11 cellular contexts compared by ENCODE assay signal in the genomic region with DNA sequence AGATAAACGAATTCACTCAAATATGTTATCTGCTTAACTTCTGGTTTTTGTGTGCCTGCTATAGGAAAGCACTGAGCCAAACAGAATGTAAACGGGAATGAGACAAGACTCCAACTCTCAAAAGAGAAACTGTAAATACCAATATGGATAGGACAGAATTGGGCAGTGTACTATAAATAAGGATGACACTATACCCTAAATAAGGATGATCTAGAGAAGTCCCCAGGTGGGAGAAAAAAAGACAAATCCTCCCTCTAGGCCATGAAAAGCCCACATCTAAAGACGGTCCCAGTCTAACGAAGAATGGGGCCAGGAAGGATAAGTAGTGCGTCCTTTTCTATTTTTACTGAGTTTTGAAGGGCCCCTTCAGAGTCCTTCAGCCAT. TPM values are rescaled to one million over a fixed set of nuclear protein-coding genes. Genes with fewer than 3 reads are reported as not detected.
DNase-seq lines count a peak whose midpoint lies in the region; ATAC-seq and TF ChIP-seq lines count a peak whose summit lies in the region.
"Had no signal": no experiment of that assay in that cellular context is flagged by ENCODE, and none has a peak within 500 bp of the region (broad histone marks: within the 10 kb centered on the region; RNA-seq: fewer than 3 reads in every experiment).

No MANE protein-coding gene starts in this region.

- intact Hi-C loops in A673 (cut with micrococcal nuclease; ENCODE audit: unreplicated experiment), result no loop called here
- intact Hi-C loops in naive thymus-derived CD4-positive, alpha-beta T cell (cut with micrococcal nuclease), result no loop called here

- 84% methylated on average over 5 of the region's 5 CpGs for WGBS in suprapubic skin

- H3K27me3 Mint-ChIP-seq in naive thymus-derived CD4-positive, alpha-beta T cell, result peaks cover 0 to 2% (median 0%) of the 10 kb centered on the region in 5 donors

- H3K4me1 ChIP-seq in A673 (ENCODE audit: insufficient read depth, low read length, poor library complexity, severe bottlenecking), result peaks cover 19% of the 10 kb centered on the region
- H3K4me1 ChIP-seq in DND-41 (ENCODE audit: insufficient read depth, low read length), result peaks cover 62% of the 10 kb centered on the region
- H3K4me1 ChIP-seq in naive thymus-derived CD4-positive, alpha-beta T cell (ENCODE audit: control insufficient read depth in 2 of 2, insufficient read depth in 2 of 2, low read length in 2 of 2), result peaks cover 8 to 9% of the 10 kb centered on the region in 2 donors
- H3K4me1 ChIP-seq in suprapubic skin, result peaks cover 16% of the 10 kb centered on the region

- H3K27ac ChIP-seq in A673 (ENCODE audit: low read depth, low read length, poor library complexity, severe bottlenecking), result peak overlapping the region; percentile 94
- H3K27ac ChIP-seq in DND-41 (ENCODE audit: low read length), result peak overlapping the region; percentile 1; the same call in 1 of the 2 replicates
- H3K27ac ChIP-seq in naive thymus-derived CD4-positive, alpha-beta T cell (ENCODE audit: low read depth, low read length), result peak overlapping the region; percentile 94
- H3K27ac ChIP-seq in suprapubic skin, result no peak overlapping the region

- no peak for ATAC-seq in DND-41 (ENCODE audit: insufficient read depth, low read depth)
- ATAC-seq in activated naive CD4-positive, alpha-beta T cell treated with anti-CD3 and anti-CD28 coated beads, Interleukin-2, amount 50 U/mL, for 72 hours, result no peak
- no peak for ATAC-seq in naive thymus-derived CD4-positive, alpha-beta T cell
- no peak for ATAC-seq in HG03439 (IDR thresholded peaks at IDR 0.05; ENCODE audit: unreplicated experiment)

- BruUV-seq in A673 (replicated peaks; lab: Mats Ljungman, UMichigan), result no TSS peak

- H3K27me3 ChIP-seq in A673 (replicated peaks; ENCODE audit: insufficient read depth, low read depth, low read length, poor library complexity) (no peaks in the 10 kb centered on the region), DND-41 (ENCODE audit: insufficient read depth, low read length, poor library complexity) (no peaks in the 10 kb centered on the region), suprapubic skin (no peaks in the 10 kb centered on the region)
- H3K27me3 ChIP-seq in naive thymus-derived CD4-positive, alpha-beta T cell (ENCODE audit: control insufficient read depth in 2 of 2, insufficient read depth in 2 of 2, low read length in 2 of 2), result no peaks in the 10 kb centered on the region

- H3K9me3 ChIP-seq in A673 (ENCODE audit: low read depth, low read length, poor library complexity, severe bottlenecking) (no peaks in the 10 kb centered on the region), DND-41 (ENCODE audit: insufficient read depth, low read length, severe bottlenecking) (no peaks in the 10 kb centered on the region), suprapubic skin (no peaks in the 10 kb centered on the region)
- no peaks in the 10 kb centered on the region for H3K9me3 ChIP-seq in naive thymus-derived CD4-positive, alpha-beta T cell (ENCODE audit: control insufficient read depth in 2 of 3, low read length in 3 of 3)

- no peak for TF ChIP-seq EP300 in suprapubic skin (IDR thresholded peaks at IDR 0.05)

- peaks cover 5 to 38% (median 30%) of the 10 kb centered on the region in 7 donors for H3K4me1 Mint-ChIP-seq in naive thymus-derived CD4-positive, alpha-beta T cell

- CTCF ChIA-PET in A673 (lab: Charles Lee), result no interaction called here
- CTCF ChIA-PET in naive thymus-derived CD4-positive, alpha-beta T cell (lab: Charles Lee), result interaction anchor here (0.5 to 1.5 kb wide), 2 partner anchors 10 to 13 kb away, joined by 3 to 9 read pairs; partner anchors contain the start of gene CDC42SE1

- no peak for TF ChIP-seq CTCF in A673 (conservative IDR thresholded peaks at IDR 0.05; ENCODE audit: low read depth, low read length)
- no peak for TF ChIP-seq CTCF in DND-41 (IDR thresholded peaks at IDR 0.05; ENCODE audit: borderline replicate concordance, extremely low read depth, low read length, poor library complexity, severe bottlenecking)
- no peak for TF ChIP-seq CTCF in suprapubic skin (IDR thresholded peaks at IDR 0.05)

- peak overlapping the region; percentile 84; the same call in 1 of the 2 replicates for H3K9ac ChIP-seq in DND-41 (ENCODE audit: low read depth, low read length)

- H3K36me3 ChIP-seq in A673 (ENCODE audit: insufficient read depth, low read length, poor library complexity, severe bottlenecking) (peaks cover 36% of the 10 kb centered on the region), DND-41 (ENCODE audit: insufficient read depth, low read length) (peaks cover 47% of the 10 kb centered on the region), suprapubic skin (peaks cover under 1% of the 10 kb centered on the region)
- peaks cover 0 to 4% (median 0%) of the 10 kb centered on the region in 3 experiments for H3K36me3 ChIP-seq in naive thymus-derived CD4-positive, alpha-beta T cell (ENCODE audit: control insufficient read depth in 2 of 3, insufficient read depth in 3 of 3, low read length in 3 of 3)

- H3K9me3 Mint-ChIP-seq in activated naive CD4-positive, alpha-beta T cell treated with anti-CD3 and anti-CD28 coated beads, Interleukin-2, amount 50 U/mL, for 72 hours, result no peaks in the 10 kb centered on the region
- no peaks in the 10 kb centered on the region for H3K9me3 Mint-ChIP-seq in naive thymus-derived CD4-positive, alpha-beta T cell

- DNase-seq in A673 (ENCODE audit: low spot score), result no peak
- no peak for DNase-seq in DND-41
- no peak for DNase-seq in activated naive CD4-positive, alpha-beta T cell treated with anti-CD3 and anti-CD28 coated beads, Interleukin-2, amount 50 U/mL, for 72 hours (ENCODE audit: low spot score in 2 of 2)
- DNase-seq in naive thymus-derived CD4-positive, alpha-beta T cell, result no peak
- no peak for DNase-seq in suprapubic skin (ENCODE audit: low spot score in 2 of 2)
- no peak for DNase-seq in NCI-H748 (lab: John Stamatoyannopoulos, UW; ENCODE audit: unreplicated experiment)
- DNase-seq in SIG-M5 (lab: John Stamatoyannopoulos, UW), result no peak
- DNase-seq: amniotic stem cell, NCI-H2081 treated with DMSO at 0.1 percent for 48 hours had no signal

- no peak overlapping the region for H2AFZ ChIP-seq in DND-41 (ENCODE audit: low read depth, low read length)

- peak overlapping the region; percentile 99 to 100 for H3K27ac Mint-ChIP-seq in activated naive CD4-positive, alpha-beta T cell treated with anti-CD3 and anti-CD28 coated beads, Interleukin-2, amount 50 U/mL, for 72 hours
- peak overlapping the region; percentile 73 to 100 (median 90) for H3K27ac Mint-ChIP-seq in naive thymus-derived CD4-positive, alpha-beta T cell

- peaks cover 7 to 10% of the 10 kb centered on the region in 2 donors for H3K36me3 Mint-ChIP-seq in activated naive CD4-positive, alpha-beta T cell treated with anti-CD3 and anti-CD28 coated beads, Interleukin-2, amount 50 U/mL, for 72 hours
- peaks cover 0 to 10% (median 8%) of the 10 kb centered on the region in 5 donors for H3K36me3 Mint-ChIP-seq in naive thymus-derived CD4-positive, alpha-beta T cell

- H3K79me2 ChIP-seq in DND-41 (ENCODE audit: insufficient read depth, low read length), result peaks cover 80% of the 10 kb centered on the region

- POLR2A ChIA-PET in A673 (lab: Charles Lee; ENCODE audit: low non-redundant PET), result no interaction called here
- POLR2A ChIA-PET in naive thymus-derived CD4-positive, alpha-beta T cell (lab: Charles Lee), result interaction anchor here (1.4 to 6.3 kb wide), 5 partner anchors 9 to 25 kb away, joined by 5 to 67 read pairs (median 9); partner anchors contain the start of genes C1orf56, CDC42SE1 and MLLT11

- no peak for TF ChIP-seq POLR2A in suprapubic skin (IDR thresholded peaks at IDR 0.05)

- H3K4me3 Mint-ChIP-seq in naive thymus-derived CD4-positive, alpha-beta T cell, result peak overlapping the region; percentile 52 to 100 (median 97)

- peaks cover 3% of the 10 kb centered on the region; the same call in 1 of the 2 replicates for H4K20me1 ChIP-seq in DND-41 (ENCODE audit: insufficient read depth, low read length)

- peak overlapping the region; percentile 78 for H3K4me2 ChIP-seq in DND-41 (ENCODE audit: insufficient read depth, low read length)

- H3K4me3 ChIP-seq in A673 (ENCODE audit: low read depth, low read length, poor library complexity, severe bottlenecking) (no peak overlapping the region), DND-41 (ENCODE audit: low read depth in 1 of 2, low read length in 2 of 2) (no peak overlapping the region), suprapubic skin (no peak overlapping the region)
- no peak overlapping the region for H3K4me3 ChIP-seq in naive thymus-derived CD4-positive, alpha-beta T cell (ENCODE audit: low read length)

RNA-seq across cellular contexts. Expression of gene GABPB2, which starts 1.5 kb away (rescaled TPM):
- 11.1 and 12.5 TPM in 2 replicates for total RNA-seq in A673 (2021)
- 10 to 100 TPM in 1 of 2 donors, 1 to 10 TPM in 1; 5.6 to 14.1 TPM for total RNA-seq in activated naive CD4-positive, alpha-beta T cell treated with anti-CD3 and anti-CD28 coated beads, Interleukin-2, amount 50 U/mL, for 72 hours
- total RNA-seq in naive thymus-derived CD4-positive, alpha-beta T cell, result 10 to 100 TPM; 13.7 to 42.2 (median 32.2) TPM
- 10 to 100 TPM in 1 of 2 donors, 1 to 10 TPM in 1; 9.6 to 17.8 TPM for polyA plus RNA-seq in naive thymus-derived CD4-positive, alpha-beta T cell
- total RNA-seq in suprapubic skin, result 10 to 100 TPM; 16.2 to 20.6 (median 18.1) TPM

RNA-seq across cellular contexts. Expression of gene MLLT11, which starts 8.9 kb away (rescaled TPM):
- total RNA-seq in A673 (2021) (91.9 and 108 TPM in 2 replicates), suprapubic skin (1 to 10 TPM in 3 of 4 donors, under 1 TPM in 1; 0.24 to 1.5 (median 1.2) TPM)
- total RNA-seq in activated naive CD4-positive, alpha-beta T cell treated with anti-CD3 and anti-CD28 coated beads, Interleukin-2, amount 50 U/mL, for 72 hours, result 1 to 10 TPM; 5.6 TPM
- 1 to 10 TPM; 3.3 to 6.0 (median 4.6) TPM for total RNA-seq in naive thymus-derived CD4-positive, alpha-beta T cell
- 1 to 10 TPM; 3.7 to 4.8 TPM for polyA plus RNA-seq in naive thymus-derived CD4-positive, alpha-beta T cell

RNA-seq across cellular contexts. Expression of gene CDC42SE1, which starts 9.7 kb away (rescaled TPM):
- 57.5 and 63.8 TPM in 2 replicates for total RNA-seq in A673 (2021)
- 100 to 1,000 TPM; 104 to 166 TPM for total RNA-seq in activated naive CD4-positive, alpha-beta T cell treated with anti-CD3 and anti-CD28 coated beads, Interleukin-2, amount 50 U/mL, for 72 hours
- total RNA-seq in naive thymus-derived CD4-positive, alpha-beta T cell, result 100 to 1,000 TPM; 362 to 516 (median 425) TPM
- polyA plus RNA-seq in naive thymus-derived CD4-positive, alpha-beta T cell, result 100 to 1,000 TPM in 1 of 2 donors, 10 to 100 TPM in 1; 85.6 to 111 TPM
- total RNA-seq in suprapubic skin, result 100 to 1,000 TPM; 109 to 122 (median 115) TPM

RNA-seq across cellular contexts. Expression of gene C1orf56, which starts 21.5 kb away (rescaled TPM):
- total RNA-seq in A673 (2021) (2.9 and 3.9 TPM in 2 replicates), suprapubic skin (1 to 10 TPM; 2.7 to 4.7 (median 3.9) TPM)
- total RNA-seq in activated naive CD4-positive, alpha-beta T cell treated with anti-CD3 and anti-CD28 coated beads, Interleukin-2, amount 50 U/mL, for 72 hours, result 1 to 10 TPM in 1 of 2 donors, under 1 TPM in 1; 0.91 to 1.0 TPM
- 1 to 10 TPM in 2 of 5 experiments, under 1 TPM in 3; 0.64 to 3.2 (median 0.82) TPM for total RNA-seq in naive thymus-derived CD4-positive, alpha-beta T cell
- polyA plus RNA-seq in naive thymus-derived CD4-positive, alpha-beta T cell, result 1 to 10 TPM; 3.5 to 4.3 TPM

RNA-seq across cellular contexts. Expression of gene BNIPL, which starts 32.7 kb away (rescaled TPM):
- total RNA-seq in A673 (2021) (1.5 and 3.5 TPM in 2 replicates), suprapubic skin (100 to 1,000 TPM; 196 to 492 (median 251) TPM)
- 1 to 10 TPM in 1 of 2 donors, under 1 TPM in 1; 0.89 to 3.1 TPM for total RNA-seq in activated naive CD4-positive, alpha-beta T cell treated with anti-CD3 and anti-CD28 coated beads, Interleukin-2, amount 50 U/mL, for 72 hours
- 1 to 10 TPM in 4 of 5 experiments, under 1 TPM in 1; 0.37 to 9.4 (median 1.9) TPM for total RNA-seq in naive thymus-derived CD4-positive, alpha-beta T cell
- polyA plus RNA-seq in naive thymus-derived CD4-positive, alpha-beta T cell, result under 1 TPM; 0.08 to 0.17 TPM
- total RNA-seq: HT1080 had no signal

Comparison
In these comparisons a context has a peak if more than half of its experiments do, and no peak if none do; other contexts are left out.
1. RNA of gene MLLT11, which starts 8.9 kb away (total RNA-seq): 91.9 to 108 TPM in A673; 5.6 TPM in activated naive CD4-positive, alpha-beta T cell treated with anti-CD3 and anti-CD28 coated beads, Interleukin-2, amount 50 U/mL, for 72 hours, 3.3 to 6.0 TPM in naive thymus-derived CD4-positive, alpha-beta T cell and 0.24 to 1.5 TPM in suprapubic skin; every median in the first group is over 10 times any median in the second.